In the genomic region with DNA sequence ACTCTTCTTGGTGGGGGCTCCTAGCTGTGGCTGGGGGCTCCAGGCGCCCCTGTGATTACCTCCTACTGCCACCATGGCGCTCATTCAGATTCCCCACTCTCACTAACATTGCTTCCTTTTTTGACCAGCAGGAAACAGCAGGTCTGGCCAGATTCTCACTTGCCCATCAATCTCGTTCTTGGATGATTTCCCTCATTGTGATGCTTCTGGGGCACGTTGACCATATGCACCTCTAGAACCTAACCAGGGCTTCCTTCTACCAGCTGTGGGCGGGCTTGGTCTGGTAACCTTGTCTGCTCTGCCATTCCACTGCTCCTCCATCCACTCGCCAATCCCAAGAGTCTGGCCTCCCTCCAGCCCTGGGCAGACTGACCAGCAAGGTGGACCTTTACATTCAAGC, we compare ENCODE assay signal across 24 cellular contexts. TPM values are rescaled to one million over a fixed set of nuclear protein-coding genes. Genes with fewer than 3 reads are reported as not detected.
DNase-seq lines count a peak whose midpoint lies in the region; ATAC-seq and TF ChIP-seq lines count a peak whose summit lies in the region.
"Had no signal": no experiment of that assay in that cellular context is flagged by ENCODE, and none has a peak within 500 bp of the region (broad histone marks: within the 10 kb centered on the region; RNA-seq: fewer than 3 reads in every experiment).

No MANE protein-coding gene starts in this region.

- peaks cover 6 to 56% (median 22%) of the 10 kb centered on the region in 4 donors for H3K36me3 ChIP-seq in sigmoid colon

- H3K27me3 ChIP-seq in sigmoid colon = no peaks in the 10 kb centered on the region
- H3K27me3 ChIP-seq: SJCRH30 had no signal

- intact Hi-C loops in sigmoid colon (cut with DNase I) = no loop called here

- no peak for TF ChIP-seq EP300 in sigmoid colon (IDR thresholded peaks at IDR 0.05)

- no peak for TF ChIP-seq CTCF in sigmoid colon (IDR thresholded peaks at IDR 0.05)

- H3K36me3 Mint-ChIP-seq in activated naive CD4-positive, alpha-beta T cell treated with anti-CD3 and anti-CD28 coated beads, Interleukin-2, amount 50 U/mL, for 72 hours = peaks cover 2 to 13% of the 10 kb centered on the region in 2 donors

- H3K27ac Mint-ChIP-seq in activated naive CD4-positive, alpha-beta T cell treated with anti-CD3 and anti-CD28 coated beads, Interleukin-2, amount 50 U/mL, for 72 hours = peak overlapping the region; percentile 56 to 82

- H3K4me3 ChIP-seq in sigmoid colon = no peak overlapping the region
- H3K4me3 ChIP-seq: GM12878, SJCRH30 had no signal

- DNase-seq in activated naive CD4-positive, alpha-beta T cell treated with anti-CD3 and anti-CD28 coated beads, Interleukin-2, amount 50 U/mL, for 72 hours (ENCODE audit: low spot score in 2 of 2) = no peak
- DNase-seq in activated naive CD4-positive, alpha-beta T cell (lab: John Stamatoyannopoulos, UW) = no peak
- DNase-seq in G401 (ENCODE audit: low spot score) = peak; percentile 66
- peak; percentile 52 for DNase-seq in cerebellum (ENCODE audit: low spot score)
- peak; percentile 30 for DNase-seq in sigmoid colon
- DNase-seq in NOMO-1 (lab: John Stamatoyannopoulos, UW; ENCODE audit: unreplicated experiment in 2 of 2) = no peak
- DNase-seq: 8988T, AML-193, Caco-2, DMS 273 treated with DMSO at 0.1 percent for 48 hours, DMS79 treated with DMSO at 0.1 percent for 48 hours, GOT3, HCEC 1CT, IMR-90, NCI-H1694, NCI-H2081 treated with DMSO at 0.1 percent for 48 hours, NCI-H446, NCI-H526, OCI-M1, SJCRH30 had no signal

- no peaks in the 10 kb centered on the region for H3K9me3 ChIP-seq in sigmoid colon
- H3K9me3 ChIP-seq: Caco-2, SJCRH30 had no signal

- in situ Hi-C loops in G401 (cut with HindIII; ENCODE audit: low sequenced_read_pairs) = no loop called here

- no peak for ATAC-seq in activated naive CD4-positive, alpha-beta T cell treated with anti-CD3 and anti-CD28 coated beads, Interleukin-2, amount 50 U/mL, for 72 hours
- ATAC-seq in HG02885 (IDR thresholded peaks at IDR 0.05; ENCODE audit: poor library complexity, unreplicated experiment) (no peak), GM18907 (IDR thresholded peaks at IDR 0.05; ENCODE audit: unreplicated experiment) (no peak)
- ATAC-seq: GM12878 had no signal

- H3K27ac ChIP-seq in sigmoid colon = no peak overlapping the region
- H3K27ac ChIP-seq: SJCRH30 had no signal

- no peaks in the 10 kb centered on the region for H3K4me1 ChIP-seq in sigmoid colon

- TF ChIP-seq POLR2A in sigmoid colon (IDR thresholded peaks at IDR 0.05) = no peak

- H3K9me3 Mint-ChIP-seq in activated naive CD4-positive, alpha-beta T cell treated with anti-CD3 and anti-CD28 coated beads, Interleukin-2, amount 50 U/mL, for 72 hours = no peaks in the 10 kb centered on the region
- H3K9me3 Mint-ChIP-seq: CD14-positive monocyte had no signal

- WGBS in sigmoid colon, 2 donors = 82 to 90% methylated on average over 6 of the region's 6 CpGs

RNA-seq across cellular contexts. Expression of gene PTPN23, which starts 35.9 kb away (rescaled TPM):
- total RNA-seq in activated naive CD4-positive, alpha-beta T cell treated with anti-CD3 and anti-CD28 coated beads, Interleukin-2, amount 50 U/mL, for 72 hours = 10 to 100 TPM; 29.4 to 29.9 TPM
- total RNA-seq in G401 (2014; rRNA removed; shearing (Covaris generic)) = 6.6 and 9.0 TPM in 2 replicates
- total RNA-seq in cerebellum (12.8 TPM), sigmoid colon (10 to 100 TPM; 11.0 to 26.9 (median 14.7) TPM)
- 10 to 100 TPM in 2 of 3 donors, 1 to 10 TPM in 1; 7.8 to 23.1 (median 10.2) TPM for polyA plus RNA-seq in sigmoid colon

Comparison
In these comparisons a context has a peak if more than half of its experiments do, and no peak if none do; other contexts are left out.
1. DNase-seq: peak in G401 (single experiment), cerebellum (single experiment) and sigmoid colon (single experiment); none in activated naive CD4-positive, alpha-beta T cell treated with anti-CD3 and anti-CD28 coated beads, Interleukin-2, amount 50 U/mL, for 72 hours (0 of 2), activated naive CD4-positive, alpha-beta T cell (0 of 4) and NOMO-1 (0 of 2).